Comparison of ENCODE assay signal across 20 cellular contexts in the genomic region with DNA sequence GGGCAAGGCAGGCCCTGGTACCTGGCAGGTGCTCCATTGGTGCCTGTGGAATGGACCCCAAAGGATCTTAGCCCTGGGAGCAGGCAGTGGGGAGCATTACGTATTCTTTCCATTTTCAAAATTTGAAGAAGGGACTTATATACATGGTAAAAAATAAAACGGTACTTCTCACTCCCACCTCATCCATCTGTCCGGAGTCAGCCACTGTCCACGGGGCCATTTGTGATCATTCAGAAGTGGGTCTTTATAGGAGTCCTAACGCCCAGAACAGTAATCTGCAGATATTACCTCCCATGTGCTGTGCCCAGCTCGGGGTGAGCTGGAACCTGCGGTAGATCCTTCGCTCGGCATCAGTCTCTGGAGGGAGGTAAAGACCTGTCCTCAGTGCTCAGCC.
DNase-seq lines count a peak whose midpoint lies in the region; ATAC-seq lines count a peak whose summit lies in the region.
"Had no signal": no experiment of that assay in that cellular context is flagged by ENCODE, and none has a peak within 500 bp of the region (broad histone marks: within the 10 kb centered on the region; RNA-seq: fewer than 3 reads in every experiment).

No MANE protein-coding gene starts in this region.

- no peaks in the 10 kb centered on the region for H3K27me3 ChIP-seq in layer of hippocampus (ENCODE audit: control insufficient read depth, insufficient read depth, low read length)
- H3K27me3 ChIP-seq in SJCRH30: peaks cover 42% of the 10 kb centered on the region
- H3K27me3 ChIP-seq: BE2C had no signal

- H3K4me3 ChIP-seq in SJCRH30: no peak overlapping the region

- H3K27ac ChIP-seq in cingulate gyrus (ENCODE audit: low read depth, low read length) (peak overlapping the region; percentile 56), layer of hippocampus (ENCODE audit: low read depth, low read length) (peak overlapping the region; percentile 32), SJCRH30 (no peak overlapping the region)

- H3K9me3 ChIP-seq in SJCRH30 (replicated peaks): no peaks in the 10 kb centered on the region
- H3K9me3 ChIP-seq: BE2C had no signal

- no peaks in the 10 kb centered on the region for H3K4me1 ChIP-seq in SJCRH30
- H3K4me1 ChIP-seq: BE2C had no signal

- DNase-seq in activated CD8-positive, alpha-beta memory T cell treated with anti-CD3 and anti-CD28 coated beads, Interleukin-2, amount 50 U/mL, for 48 hours: peak; percentile 15
- DNase-seq in activated CD8-positive, alpha-beta memory T cell treated with anti-CD3 and anti-CD28 coated beads for 24 hours: no peak
- DNase-seq in stimulated activated CD8-positive, alpha-beta memory T cell treated with anti-CD3 and anti-CD28 coated beads, Interleukin-4, amount 100 ng/mL, for 48 hours: peak; percentile 9
- no peak for DNase-seq in stimulated activated CD4-positive, alpha-beta T cell treated with anti-CD3 and anti-CD28 coated beads, Interleukin-12 subunit alpha, Interleukin-12 subunit beta, amount 100 ng/mL, for 4 hours
- DNase-seq in SJCRH30: no peak
- DNase-seq: BE2C; CD4-positive, CD25-positive, alpha-beta regulatory T cell; COR-L47; GOT3; KBM-7; NCI-H1105 treated with DMSO at 0.1 percent for 48 hours; NCI-H187; NCI-H2107; NCI-H510A treated with DMSO at 0.1 percent for 48 hours; NCI-H774; SHP77 treated with DMSO at 0.1 percent for 48 hours had no signal

- H3K36me3 ChIP-seq in SJCRH30: no peaks in the 10 kb centered on the region
- H3K36me3 ChIP-seq: BE2C had no signal

- no peak for ATAC-seq in GM18517 (IDR thresholded peaks at IDR 0.05; ENCODE audit: unreplicated experiment)
- ATAC-seq: HepG2 had no signal

Comparison
In these comparisons a context has a peak if more than half of its experiments do, and no peak if none do; other contexts are left out.
1. DNase-seq: peak in activated CD8-positive, alpha-beta memory T cell treated with anti-CD3 and anti-CD28 coated beads, Interleukin-2, amount 50 U/mL, for 48 hours (single experiment) and stimulated activated CD8-positive, alpha-beta memory T cell treated with anti-CD3 and anti-CD28 coated beads, Interleukin-4, amount 100 ng/mL, for 48 hours (single experiment); none in activated CD8-positive, alpha-beta memory T cell treated with anti-CD3 and anti-CD28 coated beads for 24 hours (single experiment), stimulated activated CD4-positive, alpha-beta T cell treated with anti-CD3 and anti-CD28 coated beads, Interleukin-12 subunit alpha, Interleukin-12 subunit beta, amount 100 ng/mL, for 4 hours (single experiment) and SJCRH30 (0 of 2).